ENCODE assay signal across 11 cellular contexts in the genomic region with DNA sequence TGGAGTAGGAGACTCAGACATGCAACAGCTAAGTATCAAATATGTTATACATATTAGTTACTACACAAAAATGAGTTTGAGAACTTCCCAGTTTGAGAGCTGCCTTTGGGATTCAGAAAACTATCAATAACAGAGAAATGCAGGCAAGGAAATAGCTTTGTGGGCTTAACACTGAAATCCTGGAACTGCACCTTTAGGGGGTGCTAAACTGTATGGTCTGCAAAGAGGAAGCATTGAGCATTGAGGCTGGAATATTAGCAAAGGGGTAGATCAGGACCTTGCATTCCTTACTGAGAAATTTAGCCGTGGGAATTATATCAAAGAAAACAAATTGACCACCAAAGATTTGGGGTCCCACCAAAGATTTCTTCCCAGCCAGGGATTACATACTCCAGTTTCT.
DNase-seq lines count a peak whose midpoint lies in the region; ATAC-seq and TF ChIP-seq lines count a peak whose summit lies in the region.
"Had no signal": no experiment of that assay in that cellular context is flagged by ENCODE, and none has a peak within 500 bp of the region (broad histone marks: within the 10 kb centered on the region; RNA-seq: fewer than 3 reads in every experiment).

No MANE protein-coding gene starts in this region.

- DNase-seq in cardiac muscle cell (ENCODE audit: low read depth in 1 of 2, low spot score in 1 of 2): peak; percentile 33 to 37
- DNase-seq in left cardiac atrium: no peak
- DNase-seq in M059J (ENCODE audit: low read depth): peak; percentile 1
- peak; percentile 8 for DNase-seq in choroid plexus epithelial cell (ENCODE audit: low read depth)
- DNase-seq in type B pancreatic cell (ENCODE audit: extremely low spot score, unreplicated experiment): no peak
- DNase-seq in NCI-H2107 (lab: John Stamatoyannopoulos, UW): no peak
- DNase-seq in GM03348 (ENCODE audit: low spot score): no peak
- DNase-seq: activated T-cell treated with anti-CD3 and anti-CD28 coated beads, Interleukin-2, amount 50 U/mL, for 72 hours; NK-92 treated with Interleukin-12 subunit alpha and Interleukin-12 subunit beta, amount 100 ng/mL, for 24 hours; right cardiac atrium had no signal

- no peak overlapping the region for H3K27ac Mint-ChIP-seq in type B pancreatic cell
- H3K27ac Mint-ChIP-seq: activated T-cell treated with anti-CD3 and anti-CD28 coated beads, Interleukin-2, amount 50 U/mL, for 72 hours had no signal

- no peaks in the 10 kb centered on the region for H3K9me3 ChIP-seq in cardiac muscle cell (ENCODE audit: low read depth)

- H3K4me1 Mint-ChIP-seq in type B pancreatic cell (ENCODE audit: unreplicated experiment): no peaks in the 10 kb centered on the region

- ATAC-seq in left cardiac atrium: no peak
- ATAC-seq in HG02642 (IDR thresholded peaks at IDR 0.05; ENCODE audit: poor library complexity, unreplicated experiment): no peak
- ATAC-seq: activated T-cell treated with anti-CD3 and anti-CD28 coated beads, Interleukin-2, amount 50 U/mL, for 72 hours; right cardiac atrium had no signal

- H3K4me3 ChIP-seq in cardiac muscle cell (no peak overlapping the region), choroid plexus epithelial cell (ENCODE audit: low read depth, low read length) (no peak overlapping the region)

- no peak overlapping the region for H3K27ac ChIP-seq in cardiac muscle cell

- TF ChIP-seq CTCF in cardiac muscle cell (IDR thresholded peaks at IDR 0.05; ENCODE audit: low read depth, low read length) (peak; percentile 61), choroid plexus epithelial cell (conservative IDR thresholded peaks at IDR 0.05; ENCODE audit: low read depth, low read length) (peak; percentile 37), type B pancreatic cell (conservative IDR thresholded peaks at IDR 0.05) (peak; percentile 71)

- H3K27me3 Mint-ChIP-seq in type B pancreatic cell: no peaks in the 10 kb centered on the region

- no peaks in the 10 kb centered on the region for H3K36me3 Mint-ChIP-seq in type B pancreatic cell

- H3K27me3 ChIP-seq in cardiac muscle cell: no peaks in the 10 kb centered on the region

- H3K36me3 ChIP-seq in cardiac muscle cell: no peaks in the 10 kb centered on the region

- H3K9me3 Mint-ChIP-seq in type B pancreatic cell: peaks cover 3% of the 10 kb centered on the region

- no peaks in the 10 kb centered on the region for H3K4me1 ChIP-seq in cardiac muscle cell (ENCODE audit: low read depth)

- intact Hi-C loops in left cardiac atrium (cut with DNase I): no loop called here

- no peak overlapping the region for H3K4me3 Mint-ChIP-seq in type B pancreatic cell
- H3K4me3 Mint-ChIP-seq: activated T-cell treated with anti-CD3 and anti-CD28 coated beads, Interleukin-2, amount 50 U/mL, for 72 hours had no signal

Comparison
In these comparisons a context has a peak if more than half of its experiments do, and no peak if none do; other contexts are left out.
1. DNase-seq: peak in cardiac muscle cell (2 of 2), M059J (single experiment) and choroid plexus epithelial cell (single experiment); none in left cardiac atrium (single experiment), type B pancreatic cell (single experiment), NCI-H2107 (single experiment) and GM03348 (single experiment).
2. Peak in every context shown above with its lines, with median percentiles within 50 percentile points of each other: CTCF ChIP-seq.